Comparison of ENCODE assay signal across 14 cellular contexts in the genomic region with DNA sequence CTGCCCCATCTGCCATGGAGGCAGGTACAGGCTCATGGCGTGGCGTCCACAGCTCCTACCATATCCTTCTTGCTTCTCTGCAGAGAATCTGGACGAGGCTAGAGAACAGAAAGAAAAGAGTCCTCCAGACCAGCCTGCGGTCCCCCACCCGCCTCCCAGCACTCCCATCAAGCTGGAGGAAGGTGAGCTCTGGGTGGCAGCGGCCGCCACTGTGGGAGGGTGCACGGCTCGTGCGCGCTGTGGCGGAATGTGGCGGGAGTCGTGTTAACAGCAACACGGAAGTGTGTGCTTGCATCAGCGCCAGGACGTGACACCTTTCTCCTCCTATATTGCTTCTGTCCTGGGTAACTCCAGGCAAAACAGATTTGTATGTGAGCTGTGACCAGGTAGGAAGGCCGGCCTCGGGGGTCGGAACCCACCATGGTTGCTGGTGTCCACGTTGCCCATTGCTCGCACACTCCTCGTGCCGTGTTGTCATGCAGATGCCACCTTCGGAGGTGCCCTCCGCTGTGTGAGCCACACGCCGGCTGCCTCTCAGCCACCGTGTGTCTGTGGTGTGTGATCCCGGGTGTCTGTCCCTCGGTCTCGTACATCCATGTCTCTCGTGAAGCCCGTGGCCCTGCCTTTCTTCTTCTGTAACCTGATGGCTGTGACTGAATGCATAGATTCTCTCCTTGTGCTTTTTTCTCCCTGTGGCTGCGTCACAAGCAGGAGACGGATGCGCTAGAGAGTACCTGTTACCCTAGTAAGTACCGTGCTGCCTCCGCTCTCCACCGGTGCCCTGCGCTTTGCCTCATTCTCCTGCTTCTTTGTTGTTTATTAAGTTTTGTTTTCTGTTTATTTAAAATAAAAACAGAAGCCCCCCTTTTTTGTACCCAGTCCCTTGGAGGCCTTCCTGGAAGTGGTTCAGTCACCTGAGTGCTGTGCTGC. TPM values are rescaled to one million over a fixed set of nuclear protein-coding genes. Genes with fewer than 3 reads are reported as not detected.
DNase-seq lines count a peak whose midpoint lies in the region; ATAC-seq and TF ChIP-seq lines count a peak whose summit lies in the region.
"Had no signal": no experiment of that assay in that cellular context is flagged by ENCODE, and none has a peak within 500 bp of the region (broad histone marks: within the 10 kb centered on the region; RNA-seq: fewer than 3 reads in every experiment).

No MANE protein-coding gene starts in this region.

- H3K36me3 Mint-ChIP-seq in activated T-helper 17 cell treated with anti-CD3 and anti-CD28 coated beads, Interleukin-2, amount 50 U/mL, for 72 hours (ENCODE audit: low read depth) = peaks cover 80% of the 10 kb centered on the region
- H3K36me3 Mint-ChIP-seq in naive B cell = peaks cover 9 to 19% of the 10 kb centered on the region in 2 donors

- no peak for ATAC-seq in heart right ventricle
- ATAC-seq in activated T-helper 17 cell treated with anti-CD3 and anti-CD28 coated beads, Interleukin-2, amount 50 U/mL, for 72 hours (replicated peaks) = no peak
- no peak for ATAC-seq in naive B cell (ENCODE audit: low read depth in 2 of 2)
- ATAC-seq: body of pancreas had no signal

- no peaks in the 10 kb centered on the region for H3K9me3 ChIP-seq in heart right ventricle
- H3K9me3 ChIP-seq: body of pancreas, prostate gland had no signal

- H3K27me3 Mint-ChIP-seq in activated T-helper 17 cell treated with anti-CD3 and anti-CD28 coated beads, Interleukin-2, amount 50 U/mL, for 72 hours = no peaks in the 10 kb centered on the region
- H3K27me3 Mint-ChIP-seq in naive B cell = no peaks in the 10 kb centered on the region
- H3K27me3 Mint-ChIP-seq: activated CD4-positive, alpha-beta T cell treated with anti-CD3 and anti-CD28 coated beads, Interleukin-2, amount 10 ng/mL, durations not matched to agents 24 days and 14 days had no signal

- peaks cover 16% of the 10 kb centered on the region for H3K4me1 Mint-ChIP-seq in activated T-helper 17 cell treated with anti-CD3 and anti-CD28 coated beads, Interleukin-2, amount 50 U/mL, for 72 hours
- peaks cover 16 to 30% (median 25%) of the 10 kb centered on the region in 3 donors for H3K4me1 Mint-ChIP-seq in naive B cell

- peaks cover 0 to 99% (median 69%) of the 10 kb centered on the region in 9 donors for H3K36me3 ChIP-seq in heart right ventricle

- H3K27ac Mint-ChIP-seq in activated T-helper 17 cell treated with anti-CD3 and anti-CD28 coated beads, Interleukin-2, amount 50 U/mL, for 72 hours = peak overlapping the region; percentile 58
- peak overlapping the region in 5 of 6 donors; percentile 70 to 81 (median 74) for H3K27ac Mint-ChIP-seq in naive B cell
- H3K27ac Mint-ChIP-seq: activated CD4-positive, alpha-beta T cell treated with anti-CD3 and anti-CD28 coated beads, Interleukin-2, amount 10 ng/mL, durations not matched to agents 24 days and 14 days had no signal

- peak; percentile 66 for DNase-seq in cardiac septum (ENCODE audit: low spot score)
- no peak for DNase-seq in heart right ventricle
- DNase-seq in naive B cell = no peak
- DNase-seq in ureter (ENCODE audit: low spot score) = peak; percentile 30
- no peak for DNase-seq in DMS79 (lab: John Stamatoyannopoulos, UW)
- no peak for DNase-seq in NCI-H1417 (lab: John Stamatoyannopoulos, UW)
- DNase-seq in dermis blood vessel endothelial cell = no peak
- DNase-seq: activated CD4-positive, alpha-beta T cell treated with anti-CD3 and anti-CD28 coated beads, Interleukin-2, amount 10 ng/mL, durations not matched to agents 24 days and 14 days; activated gamma-delta T cell; NCI-H1092 treated with DMSO at 0.1 percent for 48 hours; substantia nigra had no signal

- intact Hi-C loops in cardiac septum (cut with DNase I) = no loop called here
- intact Hi-C loops in heart right ventricle (cut with DNase I) = no loop called here

- H3K4me1 ChIP-seq in heart right ventricle = peaks cover 0 to 24% (median 9%) of the 10 kb centered on the region in 9 donors

- H3K27me3 ChIP-seq in heart right ventricle = no peaks in the 10 kb centered on the region
- H3K27me3 ChIP-seq: body of pancreas had no signal

- no peak for TF ChIP-seq CTCF in heart right ventricle (IDR thresholded peaks at IDR 0.05)

- no peaks in the 10 kb centered on the region for H3K9me3 Mint-ChIP-seq in activated T-helper 17 cell treated with anti-CD3 and anti-CD28 coated beads, Interleukin-2, amount 50 U/mL, for 72 hours
- H3K9me3 Mint-ChIP-seq in naive B cell = no peaks in the 10 kb centered on the region
- H3K9me3 Mint-ChIP-seq: activated CD4-positive, alpha-beta T cell treated with anti-CD3 and anti-CD28 coated beads, Interleukin-2, amount 10 ng/mL, durations not matched to agents 24 days and 14 days had no signal

- H3K27ac ChIP-seq in heart right ventricle = no peak overlapping the region
- H3K27ac ChIP-seq: body of pancreas, prostate gland had no signal

- H3K4me3 Mint-ChIP-seq in activated T-helper 17 cell treated with anti-CD3 and anti-CD28 coated beads, Interleukin-2, amount 50 U/mL, for 72 hours = no peak overlapping the region
- H3K4me3 Mint-ChIP-seq in naive B cell = no peak overlapping the region
- H3K4me3 Mint-ChIP-seq: activated CD4-positive, alpha-beta T cell treated with anti-CD3 and anti-CD28 coated beads, Interleukin-2, amount 10 ng/mL, durations not matched to agents 24 days and 14 days had no signal

- 93 to 95% methylated on average over 41 of the region's 41 CpGs for WGBS in heart right ventricle, 2 donors

- H3K4me3 ChIP-seq in heart right ventricle = no peak overlapping the region
- H3K4me3 ChIP-seq: body of pancreas, prostate gland had no signal

RNA-seq across cellular contexts. Expression of gene NOP14, which starts 37.0 kb away (rescaled TPM):
- total RNA-seq in cardiac septum = 16.1 TPM
- total RNA-seq in heart right ventricle = 10 to 100 TPM; 12.4 to 24.0 (median 17.3) TPM
- 10 to 100 TPM; 12.5 to 19.1 TPM for polyA plus RNA-seq in heart right ventricle
- total RNA-seq in activated T-helper 17 cell treated with anti-CD3 and anti-CD28 coated beads, Interleukin-2, amount 50 U/mL, for 72 hours = 10 to 100 TPM; 86.5 to 96.8 TPM
- polyA plus RNA-seq in naive B cell (ENCODE audit: low read depth in 6 of 6) = 10 to 100 TPM in 2 of 6 donors, 1 to 10 TPM in 3, under 1 TPM in 1; 0.73 to 17.7 (median 8.3) TPM
- 43.0 TPM for total RNA-seq in ureter
- 18.5 and 32.4 TPM in 2 replicates for total RNA-seq in dermis blood vessel endothelial cell

RNA-seq across cellular contexts. Expression of gene GRK4, which starts 37.2 kb away (rescaled TPM):
- 13.5 TPM for total RNA-seq in cardiac septum
- total RNA-seq in heart right ventricle = 10 to 100 TPM in 6 of 10 donors, 1 to 10 TPM in 4; 6.2 to 13.4 (median 10.3) TPM
- 10 to 100 TPM in 1 of 2 donors, 1 to 10 TPM in 1; 4.7 to 24.5 TPM for polyA plus RNA-seq in heart right ventricle
- 1 to 10 TPM; 3.2 to 5.7 TPM for total RNA-seq in activated T-helper 17 cell treated with anti-CD3 and anti-CD28 coated beads, Interleukin-2, amount 50 U/mL, for 72 hours
- polyA plus RNA-seq in naive B cell (ENCODE audit: low read depth in 6 of 6) = 1 to 10 TPM in 2 of 6 donors, under 1 TPM in 3, not detected in 1; 0.86 to 1.8 (median 0.96) TPM
- total RNA-seq in ureter = 4.3 TPM
- 3.4 and 4.4 TPM in 2 replicates for total RNA-seq in dermis blood vessel endothelial cell

Comparison
In these comparisons a context has a peak if more than half of its experiments do, and no peak if none do; other contexts are left out.
1. DNase-seq: peak in cardiac septum (single experiment) and ureter (single experiment); none in heart right ventricle (0 of 2), naive B cell (single experiment), DMS79 (single experiment), NCI-H1417 (0 of 3) and dermis blood vessel endothelial cell (single experiment).